ENCODE assay signal across 11 cellular contexts in genomic region chr13:29937836-29938235, GRCh38.
DNase-seq lines count a peak whose midpoint lies in the region; ATAC-seq and TF ChIP-seq lines count a peak whose summit lies in the region.
"Had no signal": no experiment of that assay in that cellular context is flagged by ENCODE, and none has a peak within 500 bp of the region (broad histone marks: within the 10 kb centered on the region; RNA-seq: fewer than 3 reads in every experiment).

No MANE protein-coding gene starts in this region.

- H3K9me3 Mint-ChIP-seq in neural progenitor cell, result no peaks in the 10 kb centered on the region

- no peaks in the 10 kb centered on the region for H3K27me3 ChIP-seq in neural progenitor cell
- H3K27me3 ChIP-seq: esophagus muscularis mucosa had no signal

- H3K36me3 Mint-ChIP-seq in neural progenitor cell, result no peaks in the 10 kb centered on the region
- H3K36me3 Mint-ChIP-seq: mesothelial cell of epicardium had no signal

- H3K4me2 ChIP-seq in neural progenitor cell, result no peak overlapping the region

- peaks cover 19% of the 10 kb centered on the region for H3K4me1 ChIP-seq in neural progenitor cell
- H3K4me1 ChIP-seq: esophagus muscularis mucosa, prostate gland had no signal

- no peaks in the 10 kb centered on the region for H3K36me3 ChIP-seq in neural progenitor cell
- H3K36me3 ChIP-seq: esophagus muscularis mucosa, prostate gland had no signal

- H3K79me2 ChIP-seq in neural progenitor cell (ENCODE audit: low read depth), result no peaks in the 10 kb centered on the region

- no peak overlapping the region for H3K27ac ChIP-seq in neural progenitor cell
- H3K27ac ChIP-seq: esophagus muscularis mucosa, prostate gland had no signal

- H3F3A ChIP-seq in neural progenitor cell (ENCODE audit: low read depth), result peaks cover 5% of the 10 kb centered on the region

- no peak overlapping the region for H2AFZ ChIP-seq in neural progenitor cell (replicated peaks)

- no peak overlapping the region for H3K9ac ChIP-seq in neural progenitor cell

- H3K9me3 ChIP-seq in neural progenitor cell (ENCODE audit: low read depth), result no peaks in the 10 kb centered on the region
- H3K9me3 ChIP-seq: esophagus muscularis mucosa, prostate gland had no signal

- no peak for TF ChIP-seq CTCF in neural progenitor cell (IDR thresholded peaks at IDR 0.05)

- H3K4me3 Mint-ChIP-seq in neural progenitor cell, result no peak overlapping the region
- H3K4me3 Mint-ChIP-seq: mesothelial cell of epicardium had no signal

- intact Hi-C loops in Right ventricle myocardium inferior (cut with DNase I), result no loop called here

- DNase-seq in DMS 273 (lab: John Stamatoyannopoulos, UW; ENCODE audit: unreplicated experiment) (peak; percentile 77), NCI-H1694 (lab: John Stamatoyannopoulos, UW) (peak; percentile 80), neural progenitor cell (ENCODE audit: low spot score) (no peak), Right ventricle myocardium inferior (ENCODE audit: missing footprints) (no peak)
- peak; percentile 26 for DNase-seq in activated CD4-positive, alpha-beta T cell treated with anti-CD3 and anti-CD28 coated beads, Interleukin-2, amount 50 U/mL, for 1 hour
- DNase-seq in central memory CD4-positive, alpha-beta T cell, result peak; percentile 34
- DNase-seq: NCI-H1048 had no signal

- H3K4me3 ChIP-seq in neural progenitor cell, result no peak overlapping the region
- H3K4me3 ChIP-seq: esophagus muscularis mucosa, prostate gland had no signal

- peaks cover 3% of the 10 kb centered on the region for H3K27me3 Mint-ChIP-seq in neural progenitor cell (ENCODE audit: insufficient read depth, low read depth)

- H3K4me1 Mint-ChIP-seq in neural progenitor cell, result peaks cover 23% of the 10 kb centered on the region

- H3K27ac Mint-ChIP-seq in neural progenitor cell, result no peak overlapping the region
- H3K27ac Mint-ChIP-seq: mesothelial cell of epicardium had no signal

- ATAC-seq in HG02885 (IDR thresholded peaks at IDR 0.05; ENCODE audit: poor library complexity, unreplicated experiment), result no peak
- ATAC-seq in Right ventricle myocardium inferior, result no peak

- H4K20me1 ChIP-seq in neural progenitor cell (ENCODE audit: low read depth), result no peaks in the 10 kb centered on the region

Comparison
In these comparisons a context has a peak if more than half of its experiments do, and no peak if none do; other contexts are left out.
1. DNase-seq: peak in DMS 273 (single experiment), NCI-H1694 (single experiment), activated CD4-positive, alpha-beta T cell treated with anti-CD3 and anti-CD28 coated beads, Interleukin-2, amount 50 U/mL, for 1 hour (single experiment) and central memory CD4-positive, alpha-beta T cell (single experiment); none in neural progenitor cell (single experiment) and Right ventricle myocardium inferior (single experiment).